8 cellular contexts compared by ENCODE assay signal in genomic region chr17:42531455-42532354, GRCh38. TPM values are rescaled to one million over a fixed set of nuclear protein-coding genes. Genes with fewer than 3 reads are reported as not detected.
DNase-seq lines count a peak whose midpoint lies in the region; ATAC-seq, FAIRE-seq and TF ChIP-seq lines count a peak whose summit lies in the region.

No MANE protein-coding gene starts in this region.

- no peaks in the 10 kb centered on the region for H3K9me3 Mint-ChIP-seq in activated CD8-positive, alpha-beta T cell treated with anti-CD3 and anti-CD28 coated beads for 36 hours

- H2BK15ac ChIP-seq in H1 (ENCODE audit: low read length), result no peak overlapping the region
- no peak overlapping the region for H2BK15ac ChIP-seq in mesenchymal stem cell (ENCODE audit: low read depth, poor library complexity, severe bottlenecking)

- FAIRE-seq in H1 (lab: Jason Lieb, UNC), result no peak

- no peak overlapping the region for H3K4ac ChIP-seq in H1 (replicated peaks; ENCODE audit: insufficient read length, low read depth, low read length)
- H3K4ac ChIP-seq in mesenchymal stem cell (ENCODE audit: low read depth in 1 of 2, low read length in 2 of 2), result peak overlapping the region; percentile 81 to 88

- WGBS in H1 (ENCODE audit: extremely low coverage in 1 of 2, insufficient coverage in 1 of 2, insufficient read length in 1 of 2, insufficient replicate concordance in 2 of 2, low coverage in 1 of 2, low lambda C conversion rate in 2 of 2, missing lambda C conversion rate in 1 of 2), 2 experiments, result 21% methylated on average over 52 of the region's 60 CpGs; no CpG with 5 or more reads in 1 of the 2 experiments
- 9% methylated on average over 57 of the region's 60 CpGs for WGBS in mesenchymal stem cell

- H2BK12ac ChIP-seq in H1 (ENCODE audit: low read depth, low read length), result no peak overlapping the region
- H2BK12ac ChIP-seq in mesenchymal stem cell (ENCODE audit: low read length in 2 of 2), result peak overlapping the region in 1 of 2 experiments; percentile 94

- no peak overlapping the region for H2BK20ac ChIP-seq in H1 (ENCODE audit: low read length)

- no peaks in the 10 kb centered on the region for H3K36me3 ChIP-seq in H1 (ENCODE audit: control insufficient read depth in 2 of 4, insufficient read depth in 4 of 4, low read length in 3 of 4)
- H3K36me3 ChIP-seq in mesenchymal stem cell (ENCODE audit: control insufficient read depth in 1 of 2, insufficient read depth in 2 of 2, low read depth in 1 of 2, low read length in 2 of 2), result no peaks in the 10 kb centered on the region

- H3K56ac ChIP-seq in H1 (replicated peaks; ENCODE audit: insufficient read length, low read depth, low read length), result no peak overlapping the region

- H2BK120ac ChIP-seq in H1 (replicated peaks; ENCODE audit: low read depth, low read length), result no peak overlapping the region
- peak overlapping the region; percentile 73 for H2BK120ac ChIP-seq in mesenchymal stem cell (ENCODE audit: low read depth, low read length)

- H3K18ac ChIP-seq in H1 (ENCODE audit: extremely low read depth, low read length), result no peak overlapping the region
- peak overlapping the region; percentile 88 to 97 for H3K18ac ChIP-seq in mesenchymal stem cell (ENCODE audit: low read depth in 1 of 2, low read length in 2 of 2)

- no peaks in the 10 kb centered on the region for H4K20me1 ChIP-seq in H1 (replicated peaks in 1 of 2; ENCODE audit: control insufficient read depth in 1 of 2, insufficient read depth in 2 of 2, low read length in 2 of 2)

- H3K79me2 ChIP-seq in H1 (ENCODE audit: control insufficient read depth in 1 of 2, insufficient read depth in 2 of 2, low read length in 2 of 2), result no peaks in the 10 kb centered on the region

- intact Hi-C loops in activated CD8-positive, alpha-beta T cell treated with anti-CD3 and anti-CD28 coated beads for 36 hours (cut with micrococcal nuclease), result no loop called here

- no peak overlapping the region for H4K91ac ChIP-seq in H1 (replicated peaks; ENCODE audit: insufficient read length, low read length)
- peak overlapping the region; percentile 93 for H4K91ac ChIP-seq in mesenchymal stem cell (ENCODE audit: low read length)

- peak overlapping the region; percentile 65 for H3K4me3 Mint-ChIP-seq in activated CD8-positive, alpha-beta T cell treated with anti-CD3 and anti-CD28 coated beads for 36 hours

- H3K27me3 Mint-ChIP-seq in activated CD8-positive, alpha-beta T cell treated with anti-CD3 and anti-CD28 coated beads for 36 hours, result no peaks in the 10 kb centered on the region

- H3K23ac ChIP-seq in H1 (ENCODE audit: insufficient read length) (no peak overlapping the region), mesenchymal stem cell (ENCODE audit: low read length in 2 of 2) (peak overlapping the region in 1 of 2 experiments; percentile 66)

- H2BK5ac ChIP-seq in H1 (ENCODE audit: low read depth, low read length), result no peak overlapping the region
- no peak overlapping the region for H2BK5ac ChIP-seq in mesenchymal stem cell (ENCODE audit: low read depth, low read length, poor library complexity, severe bottlenecking)

- POLR2A ChIA-PET in activated CD8-positive, alpha-beta T cell treated with anti-CD3 and anti-CD28 coated beads for 36 hours (lab: Charles Lee), result interaction anchor here (0.8 to 1.6 kb wide), 3 partner anchors 9 to 17 kb away, joined by 3 to 6 read pairs (median 3); no protein-coding TSS in a partner anchor
- POLR2A ChIA-PET in H1 (lab: Charles Lee; ENCODE audit: partially characterized antibody), result no interaction called here

- no peak overlapping the region for H2AK5ac ChIP-seq in H1 (ENCODE audit: low read depth, low read length)
- H2AK5ac ChIP-seq in mesenchymal stem cell (ENCODE audit: low read length, severe bottlenecking), result no peak overlapping the region

- no peak for TF ChIP-seq POLR2A in H1 (IDR thresholded peaks at IDR 0.05; ENCODE audit: control extremely low read depth in 1 of 2, low read depth in 2 of 2, low read length in 2 of 2)

- H3K4me1 ChIP-seq in H1 (replicated peaks in 1 of 4; ENCODE audit: control insufficient read depth in 3 of 4, insufficient read depth in 4 of 4, low read length in 3 of 4), result peaks cover 0 to 7% (median 6%) of the 10 kb centered on the region in 4 experiments; a peak in 5 of 7 replicates
- H3K4me1 ChIP-seq in mesenchymal stem cell (ENCODE audit: control insufficient read depth, insufficient read depth, low read depth, low read length), result peaks cover 11% of the 10 kb centered on the region

- TF ChIP-seq CTCF in activated CD8-positive, alpha-beta T cell treated with anti-CD3 and anti-CD28 coated beads for 36 hours (IDR thresholded peaks at IDR 0.05), result peak; percentile 27
- peak; percentile 22 to 46 (median 25); a peak in 2 of 4 replicates for TF ChIP-seq CTCF in H1 (IDR thresholded peaks at IDR 0.05; ENCODE audit: control extremely low read depth in 1 of 3, insufficient read depth in 1 of 3, low read depth in 1 of 3, low read length in 3 of 3)

- ATAC-seq in activated CD8-positive, alpha-beta T cell treated with anti-CD3 and anti-CD28 coated beads for 36 hours, result peak; percentile 25
- no peak for ATAC-seq in stimulated activated naive CD8-positive, alpha-beta T cell treated with anti-CD3 and anti-CD28 coated beads, Interleukin-15, Interleukin-2, amounts not matched to agents 100 U/mL and 50 U/mL, for 24 hours

- H3K27ac ChIP-seq in H1 (ENCODE audit: low read depth, low read length) (no peak overlapping the region), mesenchymal stem cell (ENCODE audit: low read length, poor library complexity, severe bottlenecking) (no peak overlapping the region)

- H3K23me2 ChIP-seq in H1 (ENCODE audit: low read depth, low read length), result peaks cover 5% of the 10 kb centered on the region

- H3K27me3 ChIP-seq in H1 (replicated peaks in 1 of 4; ENCODE audit: control insufficient read depth in 3 of 4, extremely low read depth in 1 of 4, insufficient read depth in 3 of 4, low read length in 3 of 4) (peaks cover 0 to 6% (median 0%) of the 10 kb centered on the region in 4 experiments; a peak in 3 of 7 replicates), mesenchymal stem cell (ENCODE audit: control insufficient read depth in 1 of 2, insufficient read depth in 1 of 2, low read length in 2 of 2) (no peaks in the 10 kb centered on the region)

- H3K4me3 ChIP-seq in H1 (ENCODE audit: extremely low read depth in 1 of 4, insufficient read depth in 2 of 4, low read depth in 3 of 4, low read length in 4 of 4) (peak overlapping the region; percentile 10 to 59 (median 32); a peak in 6 of 8 replicates), mesenchymal stem cell (ENCODE audit: insufficient read depth in 1 of 2, low read depth in 1 of 2, low read length in 2 of 2) (peak overlapping the region; percentile 55 to 72)

- peak in 1 of 2 experiments; percentile 30; a peak in 2 of 4 replicates for TF ChIP-seq RAD21 in H1 (IDR thresholded peaks at IDR 0.05 in 1 of 2, conservative IDR thresholded peaks at IDR 0.05 in 1 of 2; ENCODE audit: low read depth in 2 of 2, low read length in 2 of 2)

- H3K79me1 ChIP-seq in H1 (ENCODE audit: low read depth, low read length) (no peaks in the 10 kb centered on the region), mesenchymal stem cell (replicated peaks; ENCODE audit: low read length, poor library complexity, severe bottlenecking) (no peaks in the 10 kb centered on the region)

- H3K4me1 Mint-ChIP-seq in activated CD8-positive, alpha-beta T cell treated with anti-CD3 and anti-CD28 coated beads for 36 hours (ENCODE audit: low read depth), result peaks cover 42% of the 10 kb centered on the region

- H3K4me2 ChIP-seq in H1 (ENCODE audit: insufficient read depth in 1 of 2, low read depth in 2 of 2, low read length in 2 of 2) (peak overlapping the region; percentile 59 to 74), mesenchymal stem cell (ENCODE audit: low read length, poor library complexity, severe bottlenecking) (peak overlapping the region; percentile 67)

- H3K9ac ChIP-seq in H1 (replicated peaks in 1 of 4; ENCODE audit: extremely low read depth in 1 of 4, low read depth in 3 of 4, low read length in 3 of 4), result no peak overlapping the region
- H3K9ac ChIP-seq in mesenchymal stem cell (ENCODE audit: low read length), result peak overlapping the region; percentile 80

- H3K9me3 ChIP-seq in H1 (ENCODE audit: insufficient read depth in 2 of 2, low read depth in 1 of 2, low read length in 1 of 2), result no peaks in the 10 kb centered on the region
- no peaks in the 10 kb centered on the region for H3K9me3 ChIP-seq in mesenchymal stem cell (ENCODE audit: control insufficient read depth, low read length)

- peak overlapping the region; percentile 27 for H3K27ac Mint-ChIP-seq in activated CD8-positive, alpha-beta T cell treated with anti-CD3 and anti-CD28 coated beads for 36 hours

- peak; percentile 32 for DNase-seq in SIG-M5 treated with dmso at 0.1 percent for 504 hours (lab: John Stamatoyannopoulos, UW; ENCODE audit: unreplicated experiment)
- DNase-seq in SIG-M5 (lab: John Stamatoyannopoulos, UW), result no peak
- DNase-seq in NCI-H345 treated with DMSO at 0.1 percent for 48 hours (lab: John Stamatoyannopoulos, UW; ENCODE audit: unreplicated experiment), result peak; percentile 22
- peak; percentile 64 for DNase-seq in activated CD8-positive, alpha-beta T cell treated with anti-CD3 and anti-CD28 coated beads for 36 hours
- peak in 1 of 2 experiments; percentile 65 for DNase-seq in H1 (ENCODE audit: low read depth in 1 of 2, low spot score in 2 of 2)
- DNase-seq in mesenchymal stem cell, result peak; percentile 74
- DNase-seq in stimulated activated naive CD8-positive, alpha-beta T cell treated with anti-CD3 and anti-CD28 coated beads, Interleukin-15, Interleukin-2, amounts not matched to agents 100 U/mL and 50 U/mL, for 24 hours, result peak; percentile 66
- DNase-seq in cerebellum (ENCODE audit: low spot score), result no peak

- no peak for TF ChIP-seq EP300 in H1 (IDR thresholded peaks at IDR 0.05; ENCODE audit: borderline replicate concordance in 1 of 2, low read depth in 2 of 2, low read length in 2 of 2)

- no peak overlapping the region for H4K5ac ChIP-seq in H1 (ENCODE audit: insufficient read length, low read depth, low read length)

- H4K8ac ChIP-seq in H1 (ENCODE audit: extremely low read depth, insufficient read depth, low read length), result peak overlapping the region; percentile 57; the same call in 1 of the 2 replicates
- H4K8ac ChIP-seq in mesenchymal stem cell (ENCODE audit: low read length), result peak overlapping the region; percentile 86

- peak overlapping the region; percentile 99; the same call in 1 of the 2 replicates for H2AFZ ChIP-seq in H1 (ENCODE audit: low read length)
- H2AFZ ChIP-seq in mesenchymal stem cell (ENCODE audit: low read depth, low read length), result peak overlapping the region; percentile 49

- CTCF ChIA-PET in activated CD8-positive, alpha-beta T cell treated with anti-CD3 and anti-CD28 coated beads for 36 hours (lab: Charles Lee), result interaction anchor here (1.1 to 2.7 kb wide), 5 partner anchors 9 to 72 kb away, joined by 3 to 13 read pairs (median 5); no protein-coding TSS in a partner anchor
- CTCF ChIA-PET in H1 (lab: Charles Lee; ENCODE audit: partially characterized antibody), result interaction anchor here (1.3 to 6.3 kb wide), 3 partner anchors 13 to 309 kb away, joined by 3 to 69 read pairs (median 4); no protein-coding TSS in a partner anchor

- no peak overlapping the region for H3K14ac ChIP-seq in H1 (ENCODE audit: insufficient read length)
- peak overlapping the region in 1 of 2 experiments; percentile 35 for H3K14ac ChIP-seq in mesenchymal stem cell (ENCODE audit: low read length in 2 of 2)

- no peaks in the 10 kb centered on the region for H3K36me3 Mint-ChIP-seq in activated CD8-positive, alpha-beta T cell treated with anti-CD3 and anti-CD28 coated beads for 36 hours (ENCODE audit: low read depth)

RNA-seq across cellular contexts. Expression of gene NAGLU, which starts 4.3 kb away (rescaled TPM):
- total RNA-seq in activated CD8-positive, alpha-beta T cell treated with anti-CD3 and anti-CD28 coated beads for 36 hours, result 10 to 100 TPM; 10.8 to 11.4 TPM
- total RNA-seq in H1 (2021; fragmentation: NEBNext Ultra II Directional; extraction: Animal tissue kit (Norgen Biotek cat#: 25700)), result 19.4 and 21.3 TPM in 2 replicates
- polyA plus RNA-seq in H1 (2011; rRNA removed), result 21.6 and 34.5 TPM in 2 replicates
- 29.6 TPM for polyA plus RNA-seq in H1 (2011; cell fraction: cytosol; rRNA removed)
- polyA plus RNA-seq in H1 (2011; cell fraction: nucleus; rRNA removed), result 75.7 TPM
- polyA plus RNA-seq in H1 (2012, experiment 1 of 2), result 18.1 to 23.6 TPM (median 22.0 TPM) in 4 replicates
- polyA plus RNA-seq in H1 (2012, experiment 2 of 2), result 21.0 TPM
- polyA plus RNA-seq in H1 (2013, experiment 1 of 2), result 26.7 TPM
- 22.1 TPM for polyA plus RNA-seq in H1 (2013, experiment 2 of 2)
- 10.9 and 12.6 TPM in 2 replicates for polyA minus RNA-seq in H1 (2011; rRNA and poly(A)+ RNA removed)
- 18.3 TPM for polyA minus RNA-seq in H1 (2011; cell fraction: cytosol; rRNA and poly(A)+ RNA removed)
- polyA minus RNA-seq in H1 (2011; cell fraction: nucleus; rRNA and poly(A)+ RNA removed), result 27.9 TPM
- polyA plus RNA-seq in mesenchymal stem cell (2013, experiment 1 of 2), result 51.2 TPM
- 52.1 TPM for polyA plus RNA-seq in mesenchymal stem cell (2013, experiment 2 of 2)
- 8.8 TPM for total RNA-seq in cerebellum

RNA-seq across cellular contexts. Expression of gene HSD17B1, which starts 21.0 kb away (rescaled TPM):
- under 1 TPM; 0.43 to 0.49 TPM for total RNA-seq in activated CD8-positive, alpha-beta T cell treated with anti-CD3 and anti-CD28 coated beads for 36 hours
- 0.88 and 1.1 TPM in 2 replicates for total RNA-seq in H1 (2021; fragmentation: NEBNext Ultra II Directional; extraction: Animal tissue kit (Norgen Biotek cat#: 25700))
- polyA plus RNA-seq in H1 (2011; rRNA removed), result 1.0 and 1.8 TPM in 2 replicates
- polyA plus RNA-seq in H1 (2011; cell fraction: cytosol; rRNA removed), result 1.1 TPM
- polyA plus RNA-seq in H1 (2011; cell fraction: nucleus; rRNA removed), result 3.2 TPM
- polyA plus RNA-seq in H1 (2012, experiment 1 of 2), result 0.76 to 1.6 TPM (median 1.5 TPM) in 4 replicates
- 0.97 TPM for polyA plus RNA-seq in H1 (2012, experiment 2 of 2)
- polyA plus RNA-seq in H1 (2013, experiment 1 of 2), result 0.83 TPM
- 0.75 TPM for polyA plus RNA-seq in H1 (2013, experiment 2 of 2)
- 0.41 and 0.54 TPM in 2 replicates for polyA minus RNA-seq in H1 (2011; rRNA and poly(A)+ RNA removed)
- not detected for polyA minus RNA-seq in H1 (2011; cell fraction: cytosol; rRNA and poly(A)+ RNA removed)
- 1.6 TPM for polyA minus RNA-seq in H1 (2011; cell fraction: nucleus; rRNA and poly(A)+ RNA removed)
- polyA plus RNA-seq in mesenchymal stem cell (2013, experiment 1 of 2), result 0.57 TPM
- 0.59 TPM for polyA plus RNA-seq in mesenchymal stem cell (2013, experiment 2 of 2)
- 1.8 TPM for total RNA-seq in cerebellum

RNA-seq across cellular contexts. Expression of gene COASY, which starts 30.2 kb away (rescaled TPM):
- total RNA-seq in activated CD8-positive, alpha-beta T cell treated with anti-CD3 and anti-CD28 coated beads for 36 hours, result 10 to 100 TPM; 59.5 to 60.9 TPM
- 100 and 109 TPM in 2 replicates for total RNA-seq in H1 (2021; fragmentation: NEBNext Ultra II Directional; extraction: Animal tissue kit (Norgen Biotek cat#: 25700))
- polyA plus RNA-seq in H1 (2011; rRNA removed), result 64.5 and 110 TPM in 2 replicates
- polyA plus RNA-seq in H1 (2011; cell fraction: cytosol; rRNA removed), result 53.4 TPM
- polyA plus RNA-seq in H1 (2011; cell fraction: nucleus; rRNA removed), result 187 TPM
- 103 to 110 TPM (median 106 TPM) in 4 replicates for polyA plus RNA-seq in H1 (2012, experiment 1 of 2)
- polyA plus RNA-seq in H1 (2012, experiment 2 of 2), result 95.9 TPM
- 125 TPM for polyA plus RNA-seq in H1 (2013, experiment 1 of 2)
- 124 TPM for polyA plus RNA-seq in H1 (2013, experiment 2 of 2)
- polyA minus RNA-seq in H1 (2011; rRNA and poly(A)+ RNA removed), result 41.2 and 50.8 TPM in 2 replicates
- 35.5 TPM for polyA minus RNA-seq in H1 (2011; cell fraction: cytosol; rRNA and poly(A)+ RNA removed)
- polyA minus RNA-seq in H1 (2011; cell fraction: nucleus; rRNA and poly(A)+ RNA removed), result 34.3 TPM
- 77.2 TPM for polyA plus RNA-seq in mesenchymal stem cell (2013, experiment 1 of 2)
- polyA plus RNA-seq in mesenchymal stem cell (2013, experiment 2 of 2), result 75.7 TPM
- 5.6 TPM for total RNA-seq in cerebellum

RNA-seq across cellular contexts. Expression of gene MLX, which starts 35.2 kb away (rescaled TPM):
- 10 to 100 TPM; 42.7 to 45.9 TPM for total RNA-seq in activated CD8-positive, alpha-beta T cell treated with anti-CD3 and anti-CD28 coated beads for 36 hours
- total RNA-seq in H1 (2021; fragmentation: NEBNext Ultra II Directional; extraction: Animal tissue kit (Norgen Biotek cat#: 25700)), result 27.5 and 34.2 TPM in 2 replicates
- polyA plus RNA-seq in H1 (2011; rRNA removed), result 25.4 and 27.0 TPM in 2 replicates
- polyA plus RNA-seq in H1 (2011; cell fraction: cytosol; rRNA removed), result 30.8 TPM
- polyA plus RNA-seq in H1 (2011; cell fraction: nucleus; rRNA removed), result 56.8 TPM
- 28.6 to 35.7 TPM (median 31.2 TPM) in 4 replicates for polyA plus RNA-seq in H1 (2012, experiment 1 of 2)
- polyA plus RNA-seq in H1 (2012, experiment 2 of 2), result 36.6 TPM
- polyA plus RNA-seq in H1 (2013, experiment 1 of 2), result 34.8 TPM
- 33.0 TPM for polyA plus RNA-seq in H1 (2013, experiment 2 of 2)
- 44.0 and 45.4 TPM in 2 replicates for polyA minus RNA-seq in H1 (2011; rRNA and poly(A)+ RNA removed)
- 17.0 TPM for polyA minus RNA-seq in H1 (2011; cell fraction: cytosol; rRNA and poly(A)+ RNA removed)
- polyA minus RNA-seq in H1 (2011; cell fraction: nucleus; rRNA and poly(A)+ RNA removed), result 35.2 TPM
- 45.3 TPM for polyA plus RNA-seq in mesenchymal stem cell (2013, experiment 1 of 2)
- 45.3 TPM for polyA plus RNA-seq in mesenchymal stem cell (2013, experiment 2 of 2)
- total RNA-seq in cerebellum, result 21.6 TPM

RNA-seq across cellular contexts. Expression of gene PSMC3IP, which starts 45.8 kb away (rescaled TPM):
- total RNA-seq in activated CD8-positive, alpha-beta T cell treated with anti-CD3 and anti-CD28 coated beads for 36 hours, result 10 to 100 TPM; 18.1 to 21.4 TPM
- 21.9 and 22.7 TPM in 2 replicates for total RNA-seq in H1 (2021; fragmentation: NEBNext Ultra II Directional; extraction: Animal tissue kit (Norgen Biotek cat#: 25700))
- polyA plus RNA-seq in H1 (2011; rRNA removed), result 9.5 and 11.5 TPM in 2 replicates
- polyA plus RNA-seq in H1 (2011; cell fraction: cytosol; rRNA removed), result 18.9 TPM
- polyA plus RNA-seq in H1 (2011; cell fraction: nucleus; rRNA removed), result 16.3 TPM
- polyA plus RNA-seq in H1 (2012, experiment 1 of 2), result 26.9 to 30.2 TPM (median 28.3 TPM) in 4 replicates
- polyA plus RNA-seq in H1 (2012, experiment 2 of 2), result 7.3 TPM
- polyA plus RNA-seq in H1 (2013, experiment 1 of 2), result 24.6 TPM
- 22.9 TPM for polyA plus RNA-seq in H1 (2013, experiment 2 of 2)
- polyA minus RNA-seq in H1 (2011; rRNA and poly(A)+ RNA removed), result 7.3 and 10.0 TPM in 2 replicates
- 7.6 TPM for polyA minus RNA-seq in H1 (2011; cell fraction: cytosol; rRNA and poly(A)+ RNA removed)
- polyA minus RNA-seq in H1 (2011; cell fraction: nucleus; rRNA and poly(A)+ RNA removed), result 17.1 TPM
- 5.2 TPM for polyA plus RNA-seq in mesenchymal stem cell (2013, experiment 1 of 2)
- 4.7 TPM for polyA plus RNA-seq in mesenchymal stem cell (2013, experiment 2 of 2)
- 6.2 TPM for total RNA-seq in cerebellum

Comparison
In these comparisons a context has a peak if more than half of its experiments do, and no peak if none do; other contexts are left out.
1. DNase-seq: peak in SIG-M5 treated with dmso at 0.1 percent for 504 hours (single experiment), NCI-H345 treated with DMSO at 0.1 percent for 48 hours (single experiment), activated CD8-positive, alpha-beta T cell treated with anti-CD3 and anti-CD28 coated beads for 36 hours (single experiment), mesenchymal stem cell (single experiment) and stimulated activated naive CD8-positive, alpha-beta T cell treated with anti-CD3 and anti-CD28 coated beads, Interleukin-15, Interleukin-2, amounts not matched to agents 100 U/mL and 50 U/mL, for 24 hours (single experiment); none in SIG-M5 (single experiment) and cerebellum (single experiment).